Comparison of ENCODE assay signal across 9 cellular contexts in genomic region chr5:68962632-68963484, GRCh38.
DNase-seq lines count a peak whose midpoint lies in the region; ATAC-seq, FAIRE-seq and TF ChIP-seq lines count a peak whose summit lies in the region.
"Had no signal": no experiment of that assay in that cellular context is flagged by ENCODE, and none has a peak within 500 bp of the region (broad histone marks: within the 10 kb centered on the region; RNA-seq: fewer than 3 reads in every experiment).

No MANE protein-coding gene starts in this region.

- no peak overlapping the region for H3K4me3 ChIP-seq in right atrium auricular region
- H3K4me3 ChIP-seq in retinal pigment epithelial cell (ENCODE audit: low read length): no peak overlapping the region

- TF ChIP-seq CTCF in right atrium auricular region (IDR thresholded peaks at IDR 0.05): peak; percentile 70 to 87
- TF ChIP-seq CTCF in retinal pigment epithelial cell (conservative IDR thresholded peaks at IDR 0.05; ENCODE audit: low read depth, low read length): peak; percentile 93

- H3K4me3 Mint-ChIP-seq in activated T-helper 17 cell treated with anti-CD3 and anti-CD28 coated beads, Interleukin-2, amount 50 U/mL, for 72 hours: no peak overlapping the region

- H3K36me3 Mint-ChIP-seq in activated T-helper 17 cell treated with anti-CD3 and anti-CD28 coated beads, Interleukin-2, amount 50 U/mL, for 72 hours (ENCODE audit: low read depth): no peaks in the 10 kb centered on the region

- H3K27me3 ChIP-seq in right atrium auricular region: no peaks in the 10 kb centered on the region

- no peak overlapping the region for H3K27ac ChIP-seq in right atrium auricular region

- no peak for ATAC-seq in activated T-helper 17 cell treated with anti-CD3 and anti-CD28 coated beads, Interleukin-2, amount 50 U/mL, for 72 hours (replicated peaks)
- no peak for ATAC-seq in HG02798 (IDR thresholded peaks at IDR 0.05; ENCODE audit: poor library complexity, unreplicated experiment)

- H3K9me3 ChIP-seq in right atrium auricular region: no peaks in the 10 kb centered on the region

- no peak overlapping the region for H3K27ac Mint-ChIP-seq in activated T-helper 17 cell treated with anti-CD3 and anti-CD28 coated beads, Interleukin-2, amount 50 U/mL, for 72 hours

- peak; percentile 30 for FAIRE-seq in A204.1 (lab: Jason Lieb, UNC)
- FAIRE-seq: islet of Langerhans had no signal

- no peaks in the 10 kb centered on the region for H3K4me1 Mint-ChIP-seq in activated T-helper 17 cell treated with anti-CD3 and anti-CD28 coated beads, Interleukin-2, amount 50 U/mL, for 72 hours

- H3K36me3 ChIP-seq in right atrium auricular region: no peaks in the 10 kb centered on the region

- H3K9me3 Mint-ChIP-seq in activated T-helper 17 cell treated with anti-CD3 and anti-CD28 coated beads, Interleukin-2, amount 50 U/mL, for 72 hours: no peaks in the 10 kb centered on the region

- no peaks in the 10 kb centered on the region for H3K27me3 Mint-ChIP-seq in activated T-helper 17 cell treated with anti-CD3 and anti-CD28 coated beads, Interleukin-2, amount 50 U/mL, for 72 hours

- H3K4me1 ChIP-seq in right atrium auricular region: no peaks in the 10 kb centered on the region

- peak; percentile 19 for DNase-seq in GM04503 (ENCODE audit: low read depth)
- DNase-seq in NCI-H2107 treated with DMSO at 0.1 percent for 48 hours (lab: John Stamatoyannopoulos, UW; ENCODE audit: unreplicated experiment): peak; percentile 18
- peak; percentile 69 for DNase-seq in amniotic stem cell (lab: John Stamatoyannopoulos, UW)
- peak; percentile 78 for DNase-seq in right atrium auricular region (ENCODE audit: low spot score)
- peak; percentile 11 for DNase-seq in retinal pigment epithelial cell (ENCODE audit: low read depth)

Comparison
In these comparisons a context has a peak if more than half of its experiments do, and no peak if none do; other contexts are left out.
1. DNase-seq: peak in every context shown above with its lines; median percentile 78 in right atrium auricular region; 69 in amniotic stem cell; 19 in GM04503; 18 in NCI-H2107 treated with DMSO at 0.1 percent for 48 hours; 11 in retinal pigment epithelial cell.